ENCODE assay signal across 14 cellular contexts in the genomic region with DNA sequence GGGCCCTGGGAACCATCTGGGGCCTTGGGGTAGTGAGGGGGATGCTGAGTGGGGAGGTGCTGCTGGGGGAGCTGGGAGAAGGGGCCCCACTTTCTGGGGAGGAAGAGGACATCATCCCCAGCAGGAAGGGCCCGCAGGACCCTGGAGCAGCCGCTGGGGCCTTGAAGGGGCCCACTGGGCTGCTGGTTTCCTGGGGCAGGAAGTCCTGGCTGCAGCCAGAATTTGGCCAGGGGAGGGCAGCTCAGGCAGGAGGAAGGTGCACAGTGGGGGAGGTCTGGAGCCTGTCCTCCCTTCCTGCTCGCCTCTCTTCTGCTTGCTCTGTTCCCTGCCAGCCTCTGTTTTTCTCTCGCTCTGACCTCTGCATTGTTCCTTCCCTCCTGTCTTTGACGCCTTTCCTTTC. TPM values are rescaled to one million over a fixed set of nuclear protein-coding genes. Genes with fewer than 3 reads are reported as not detected.
A peak's percentile ranks its signal among the peaks of the same experiment; 100 is the strongest.
DNase-seq lines count a peak whose midpoint lies in the region; ATAC-seq and TF ChIP-seq lines count a peak whose summit lies in the region.
"Had no signal": no experiment of that assay in that cellular context is flagged by ENCODE, and none has a peak within 500 bp of the region (broad histone marks: within the 10 kb centered on the region; RNA-seq: fewer than 3 reads in every experiment).

No MANE protein-coding gene starts in this region.

- no peak overlapping the region for H3K9ac ChIP-seq in NT2/D1 (ENCODE audit: insufficient read length, low read depth)

- H3K27me3 ChIP-seq in NT2/D1 (ENCODE audit: insufficient read depth, insufficient read length) (no peaks in the 10 kb centered on the region), suprapubic skin (no peaks in the 10 kb centered on the region)

- H3K27ac Mint-ChIP-seq in endothelial cell (ENCODE audit: unreplicated experiment) (peak overlapping the region; percentile 98), nephron progenitor cell (peak overlapping the region; percentile 79)

- H3K27me3 Mint-ChIP-seq in endothelial cell (ENCODE audit: unreplicated experiment): peaks cover 6% of the 10 kb centered on the region
- H3K27me3 Mint-ChIP-seq in nephron progenitor cell (ENCODE audit: low read depth, poor library complexity): peaks cover 17% of the 10 kb centered on the region

- H3K4me1 Mint-ChIP-seq in endothelial cell (ENCODE audit: unreplicated experiment): peaks cover 72% of the 10 kb centered on the region
- peaks cover 64% of the 10 kb centered on the region for H3K4me1 Mint-ChIP-seq in nephron progenitor cell

- no peak for TF ChIP-seq EP300 in suprapubic skin (IDR thresholded peaks at IDR 0.05)

- H3K9me3 ChIP-seq in NT2/D1 (ENCODE audit: insufficient read depth, low read length) (no peaks in the 10 kb centered on the region), suprapubic skin (no peaks in the 10 kb centered on the region)

- H3K36me3 ChIP-seq in NT2/D1 (ENCODE audit: insufficient read depth, insufficient read length, low read length): no peaks in the 10 kb centered on the region
- H3K36me3 ChIP-seq in suprapubic skin: no peaks in the 10 kb centered on the region

- H3K4me3 Mint-ChIP-seq in endothelial cell (ENCODE audit: unreplicated experiment) (peak overlapping the region; percentile 33), nephron progenitor cell (peak overlapping the region; percentile 33)

- H3K36me3 Mint-ChIP-seq in endothelial cell (ENCODE audit: low read depth, unreplicated experiment): peaks cover 9% of the 10 kb centered on the region
- no peaks in the 10 kb centered on the region for H3K36me3 Mint-ChIP-seq in nephron progenitor cell (ENCODE audit: low read depth)
- H3K36me3 Mint-ChIP-seq: activated naive CD4-positive, alpha-beta T cell treated with anti-CD3 and anti-CD28 coated beads, Interleukin-2, amount 50 U/mL, for 72 hours; naive B cell had no signal

- peak; percentile 32 for DNase-seq in GDM1 (lab: John Stamatoyannopoulos, UW)
- DNase-seq in NT2/D1 (ENCODE audit: low read depth, low spot score): peak; percentile 57
- DNase-seq in endothelial cell (ENCODE audit: low spot score): peak; percentile 66
- DNase-seq in nephron progenitor cell: peak; percentile 29
- DNase-seq in suprapubic skin (ENCODE audit: low spot score in 2 of 2): no peak
- DNase-seq in NCI-H510A (lab: John Stamatoyannopoulos, UW): no peak
- DNase-seq: activated CD4-positive, alpha-beta T cell treated with anti-CD3 and anti-CD28 coated beads, Interleukin-2, amount 50 U/mL, for 4 hours; effector CD4-positive, alpha-beta T cell; naive B cell; NCI-H2029 treated with DMSO at 0.1 percent for 48 hours; stimulated activated naive CD4-positive, alpha-beta T cell had no signal

- TF ChIP-seq POLR2A in suprapubic skin (IDR thresholded peaks at IDR 0.05): no peak

- no peak for TF ChIP-seq CTCF in endothelial cell (IDR thresholded peaks at IDR 0.05; ENCODE audit: unreplicated experiment)
- TF ChIP-seq CTCF in nephron progenitor cell (IDR thresholded peaks at IDR 0.05): no peak
- no peak for TF ChIP-seq CTCF in suprapubic skin (IDR thresholded peaks at IDR 0.05)

- no peaks in the 10 kb centered on the region for H3K9me3 Mint-ChIP-seq in endothelial cell (ENCODE audit: unreplicated experiment)
- H3K9me3 Mint-ChIP-seq in nephron progenitor cell: no peaks in the 10 kb centered on the region
- H3K9me3 Mint-ChIP-seq: activated naive CD4-positive, alpha-beta T cell treated with anti-CD3 and anti-CD28 coated beads, Interleukin-2, amount 50 U/mL, for 72 hours; naive B cell had no signal

- H3K4me1 ChIP-seq in NT2/D1 (ENCODE audit: insufficient read depth, insufficient read length): peaks cover 42% of the 10 kb centered on the region
- H3K4me1 ChIP-seq in suprapubic skin: peaks cover 22% of the 10 kb centered on the region

- H3K4me3 ChIP-seq in NT2/D1 (ENCODE audit: insufficient read length, low read depth) (no peak overlapping the region), suprapubic skin (no peak overlapping the region)

- ATAC-seq in HG03196 (IDR thresholded peaks at IDR 0.05; ENCODE audit: unreplicated experiment) (no peak), HG03442 (IDR thresholded peaks at IDR 0.05; ENCODE audit: unreplicated experiment) (no peak)
- ATAC-seq: activated naive CD4-positive, alpha-beta T cell treated with anti-CD3 and anti-CD28 coated beads, Interleukin-2, amount 50 U/mL, for 72 hours had no signal

- H3K27ac ChIP-seq in suprapubic skin: no peak overlapping the region

- WGBS in suprapubic skin: 67% methylated on average over 4 of the region's 5 CpGs

RNA-seq across cellular contexts. Expression of a gene that starts 23.8 kb away (rescaled TPM):
- total RNA-seq in endothelial cell (ENCODE audit: unreplicated experiment) (35.6 TPM), suprapubic skin (1 to 10 TPM; 4.7 to 8.5 (median 6.9) TPM)

RNA-seq across cellular contexts. Expression of a gene that starts 51.5 kb away (rescaled TPM):
- total RNA-seq in endothelial cell (ENCODE audit: unreplicated experiment) (not detected), suprapubic skin (under 1 TPM in 1 of 4 donors, not detected in 3; 0.47 TPM)
- total RNA-seq: activated naive CD4-positive, alpha-beta T cell treated with anti-CD3 and anti-CD28 coated beads, Interleukin-2, amount 50 U/mL, for 72 hours had no signal

Comparison
In these comparisons a context has a peak if more than half of its experiments do, and no peak if none do; other contexts are left out.
1. DNase-seq: peak in GDM1 (single experiment), NT2/D1 (single experiment), endothelial cell (single experiment) and nephron progenitor cell (single experiment); none in suprapubic skin (0 of 2) and NCI-H510A (single experiment).